In genomic region chr4:3779509-3779908, GRCh38 we compare ENCODE assay signal across 20 cellular contexts. TPM values are rescaled to one million over a fixed set of nuclear protein-coding genes. Genes with fewer than 3 reads are reported as not detected.
DNase-seq lines count a peak whose midpoint lies in the region; ATAC-seq and TF ChIP-seq lines count a peak whose summit lies in the region.
"Had no signal": no experiment of that assay in that cellular context is flagged by ENCODE, and none has a peak within 500 bp of the region (broad histone marks: within the 10 kb centered on the region; RNA-seq: fewer than 3 reads in every experiment).

No MANE protein-coding gene starts in this region.

- TF ChIP-seq CTCF in VCaP (conservative IDR thresholded peaks at IDR 0.05) (no peak), hepatocyte (IDR thresholded peaks at IDR 0.05; ENCODE audit: poor library complexity) (no peak), neural progenitor cell (IDR thresholded peaks at IDR 0.05) (no peak)

- H3K27ac ChIP-seq in VCaP (peak overlapping the region; percentile 66; the same call in 1 of the 2 replicates), hepatocyte (no peak overlapping the region), neural progenitor cell (no peak overlapping the region)
- H3K27ac ChIP-seq: A549; BLaER1 treated with 17β-estradiol and CSF1 and Interleukin-3, amounts not matched to agents 10 nM and 100 nM had no signal

- H3K79me2 ChIP-seq in hepatocyte: no peaks in the 10 kb centered on the region
- no peaks in the 10 kb centered on the region for H3K79me2 ChIP-seq in neural progenitor cell (ENCODE audit: low read depth)

- H3K9me3 Mint-ChIP-seq in neural progenitor cell: peaks cover 2% of the 10 kb centered on the region

- no peaks in the 10 kb centered on the region for H3K36me3 ChIP-seq in hepatocyte (replicated peaks; ENCODE audit: insufficient read depth, low read depth)
- no peaks in the 10 kb centered on the region for H3K36me3 ChIP-seq in neural progenitor cell
- H3K36me3 ChIP-seq: BE2C; BLaER1 treated with 17β-estradiol and CSF1 and Interleukin-3, amounts not matched to agents 10 nM and 100 nM; HAP-1 had no signal

- 70% methylated on average over 6 of the region's 6 CpGs for WGBS in hepatocyte (ENCODE audit: low lambda C conversion rate, missing lambda C conversion rate)

- peaks cover 4% of the 10 kb centered on the region for H3K4me1 Mint-ChIP-seq in neural progenitor cell
- H3K4me1 Mint-ChIP-seq: CD14-positive monocyte; CD4-positive, alpha-beta memory T cell had no signal

- no peak overlapping the region for H3K4me2 ChIP-seq in hepatocyte
- no peak overlapping the region for H3K4me2 ChIP-seq in neural progenitor cell
- H3K4me2 ChIP-seq: A549; BLaER1 treated with 17β-estradiol and CSF1 and Interleukin-3, amounts not matched to agents 10 nM and 100 nM; GM23338 had no signal

- no peak overlapping the region for H2AFZ ChIP-seq in hepatocyte
- no peak overlapping the region for H2AFZ ChIP-seq in neural progenitor cell (replicated peaks)
- H2AFZ ChIP-seq: GM23338 had no signal

- peaks cover 21% of the 10 kb centered on the region for H3K4me1 ChIP-seq in hepatocyte (ENCODE audit: insufficient read depth)
- no peaks in the 10 kb centered on the region for H3K4me1 ChIP-seq in neural progenitor cell
- H3K4me1 ChIP-seq: HAP-1 had no signal

- H3K27me3 Mint-ChIP-seq in neural progenitor cell (ENCODE audit: insufficient read depth, low read depth): peaks cover 14% of the 10 kb centered on the region

- H3K4me3 Mint-ChIP-seq in neural progenitor cell: no peak overlapping the region
- H3K4me3 Mint-ChIP-seq: CD14-positive monocyte; CD4-positive, alpha-beta memory T cell; GM23338; HFFc6 had no signal

- H3K9me3 ChIP-seq in hepatocyte (ENCODE audit: low read depth): no peaks in the 10 kb centered on the region
- H3K9me3 ChIP-seq in neural progenitor cell (ENCODE audit: low read depth): no peaks in the 10 kb centered on the region
- H3K9me3 ChIP-seq: A549, BE2C, HAP-1 had no signal

- no peak overlapping the region for H3K9ac ChIP-seq in neural progenitor cell
- H3K9ac ChIP-seq: BLaER1 treated with 17β-estradiol and CSF1 and Interleukin-3, amounts not matched to agents 10 nM and 100 nM had no signal

- H3K27me3 ChIP-seq in hepatocyte (no peaks in the 10 kb centered on the region), neural progenitor cell (no peaks in the 10 kb centered on the region)
- H3K27me3 ChIP-seq: BE2C; BLaER1 treated with 17β-estradiol and CSF1 and Interleukin-3, amounts not matched to agents 10 nM and 100 nM had no signal

- no peaks in the 10 kb centered on the region for H3K36me3 Mint-ChIP-seq in neural progenitor cell
- H3K36me3 Mint-ChIP-seq: CD14-positive monocyte; CD4-positive, alpha-beta memory T cell had no signal

- no peak for ATAC-seq in GM18498 (IDR thresholded peaks at IDR 0.05; ENCODE audit: unreplicated experiment)

- H3F3A ChIP-seq in neural progenitor cell (ENCODE audit: low read depth): no peaks in the 10 kb centered on the region

- DNase-seq in COLO668 (lab: John Stamatoyannopoulos, UW; ENCODE audit: unreplicated experiment) (peak; percentile 23), hepatocyte (ENCODE audit: low spot score) (peak; percentile 23), neural progenitor cell (ENCODE audit: low spot score) (no peak), NCI-H2196 (lab: John Stamatoyannopoulos, UW; ENCODE audit: unreplicated experiment) (no peak)
- DNase-seq: 8988T; ACHN; AML-193; BE2C; Caco-2; CD4-positive, alpha-beta memory T cell; DMS153; DND-41; HFFc6 had no signal

- no peaks in the 10 kb centered on the region for H3K9me2 ChIP-seq in hepatocyte (replicated peaks; ENCODE audit: insufficient read depth)

- H3K27ac Mint-ChIP-seq in neural progenitor cell: no peak overlapping the region
- H3K27ac Mint-ChIP-seq: CD14-positive monocyte; CD4-positive, alpha-beta memory T cell; GM23338; HFFc6 had no signal

- H4K20me1 ChIP-seq in hepatocyte (ENCODE audit: insufficient read depth, poor library complexity, severe bottlenecking) (no peaks in the 10 kb centered on the region), neural progenitor cell (ENCODE audit: low read depth) (no peaks in the 10 kb centered on the region)

- H3K4me3 ChIP-seq in hepatocyte: no peak overlapping the region
- no peak overlapping the region for H3K4me3 ChIP-seq in neural progenitor cell
- H3K4me3 ChIP-seq: A549; BLaER1 treated with 17β-estradiol and CSF1 and Interleukin-3, amounts not matched to agents 10 nM and 100 nM; GM23338; HAP-1 had no signal

RNA-seq across cellular contexts. Expression of gene ADRA2C, which starts 13.3 kb away (rescaled TPM):
- 4.9 and 6.3 TPM in 2 replicates for total RNA-seq in hepatocyte
- 7.7 and 11.0 TPM in 2 replicates for polyA plus RNA-seq in hepatocyte
- total RNA-seq in neural progenitor cell (ENCODE audit: low replicate concordance): 2.5 and 12.9 TPM in 2 replicates
- total RNA-seq: CD4-positive, alpha-beta memory T cell had no signal
- polyA plus RNA-seq: CD14-positive monocyte; CD4-positive, alpha-beta memory T cell had no signal

Comparison
In these comparisons a context has a peak if more than half of its experiments do, and no peak if none do; other contexts are left out.
1. DNase-seq: peak in COLO668 (single experiment) and hepatocyte (single experiment); none in neural progenitor cell (single experiment) and NCI-H2196 (single experiment).